Comparison of ENCODE assay signal across 1 cellular context in the genomic region with DNA sequence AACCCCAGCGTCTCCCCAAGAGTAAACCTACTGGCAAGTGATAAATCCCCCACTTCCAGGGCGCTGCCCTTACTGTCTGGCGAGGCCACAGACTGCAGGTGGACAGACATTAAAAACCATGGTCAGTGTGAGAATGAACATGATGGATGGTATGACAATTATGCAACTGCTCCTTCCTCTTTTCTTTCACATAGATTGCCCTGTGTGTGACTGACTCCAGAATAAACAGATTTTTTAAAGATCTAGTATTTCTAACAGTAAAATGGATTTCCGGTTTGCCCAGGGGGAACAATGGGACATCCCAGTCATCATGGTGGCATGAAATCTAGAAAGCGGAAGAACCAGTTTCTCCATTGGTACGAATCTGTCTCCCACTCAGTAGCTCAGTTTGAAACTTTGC.
TF ChIP-seq lines count a peak whose summit lies in the region.

No MANE protein-coding gene starts in this region.

TF ChIP-seq in GM12878, 131 proteins besides CTCF, POLR2A, EP300 and RAD21:
- TF ChIP-seq, protein P1, sequence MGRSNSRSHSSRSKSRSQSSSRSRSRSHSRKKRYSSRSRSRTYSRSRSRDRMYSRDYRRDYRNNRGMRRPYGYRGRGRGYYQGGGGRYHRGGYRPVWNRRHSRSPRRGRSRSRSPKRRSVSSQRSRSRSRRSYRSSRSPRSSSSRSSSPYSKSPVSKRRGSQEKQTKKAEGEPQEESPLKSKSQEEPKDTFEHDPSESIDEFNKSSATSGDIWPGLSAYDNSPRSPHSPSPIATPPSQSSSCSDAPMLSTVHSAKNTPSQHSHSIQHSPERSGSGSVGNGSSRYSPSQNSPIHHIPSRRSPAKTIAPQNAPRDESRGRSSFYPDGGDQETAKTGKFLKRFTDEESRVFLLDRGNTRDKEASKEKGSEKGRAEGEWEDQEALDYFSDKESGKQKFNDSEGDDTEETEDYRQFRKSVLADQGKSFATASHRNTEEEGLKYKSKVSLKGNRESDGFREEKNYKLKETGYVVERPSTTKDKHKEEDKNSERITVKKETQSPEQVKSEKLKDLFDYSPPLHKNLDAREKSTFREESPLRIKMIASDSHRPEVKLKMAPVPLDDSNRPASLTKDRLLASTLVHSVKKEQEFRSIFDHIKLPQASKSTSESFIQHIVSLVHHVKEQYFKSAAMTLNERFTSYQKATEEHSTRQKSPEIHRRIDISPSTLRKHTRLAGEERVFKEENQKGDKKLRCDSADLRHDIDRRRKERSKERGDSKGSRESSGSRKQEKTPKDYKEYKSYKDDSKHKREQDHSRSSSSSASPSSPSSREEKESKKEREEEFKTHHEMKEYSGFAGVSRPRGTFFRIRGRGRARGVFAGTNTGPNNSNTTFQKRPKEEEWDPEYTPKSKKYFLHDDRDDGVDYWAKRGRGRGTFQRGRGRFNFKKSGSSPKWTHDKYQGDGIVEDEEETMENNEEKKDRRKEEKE (IDR thresholded peaks at IDR 0.05), result no peak
- TF ChIP-seq POU2F2 (IDR thresholded peaks at IDR 0.05; ENCODE audit: borderline replicate concordance, low read depth, low read length) (no peak), KLF5 (IDR thresholded peaks at IDR 0.05; ENCODE audit: partially characterized antibody) (no peak), MYC (IDR thresholded peaks at IDR 0.05; ENCODE audit: insufficient read depth, insufficient read length, insufficient replicate concordance, low read length, severe bottlenecking) (no peak), PML (IDR thresholded peaks at IDR 0.05; ENCODE audit: low read length) (no peak), CBX5 (IDR thresholded peaks at IDR 0.05; ENCODE audit: low read depth) (no peak), CEBPB (IDR thresholded peaks at IDR 0.05; ENCODE audit: borderline replicate concordance in 1 of 2, low read depth in 2 of 2, low read length in 2 of 2) (no peak), RBBP5 (conservative IDR thresholded peaks at IDR 0.05) (no peak)
- TF ChIP-seq, protein P2, sequence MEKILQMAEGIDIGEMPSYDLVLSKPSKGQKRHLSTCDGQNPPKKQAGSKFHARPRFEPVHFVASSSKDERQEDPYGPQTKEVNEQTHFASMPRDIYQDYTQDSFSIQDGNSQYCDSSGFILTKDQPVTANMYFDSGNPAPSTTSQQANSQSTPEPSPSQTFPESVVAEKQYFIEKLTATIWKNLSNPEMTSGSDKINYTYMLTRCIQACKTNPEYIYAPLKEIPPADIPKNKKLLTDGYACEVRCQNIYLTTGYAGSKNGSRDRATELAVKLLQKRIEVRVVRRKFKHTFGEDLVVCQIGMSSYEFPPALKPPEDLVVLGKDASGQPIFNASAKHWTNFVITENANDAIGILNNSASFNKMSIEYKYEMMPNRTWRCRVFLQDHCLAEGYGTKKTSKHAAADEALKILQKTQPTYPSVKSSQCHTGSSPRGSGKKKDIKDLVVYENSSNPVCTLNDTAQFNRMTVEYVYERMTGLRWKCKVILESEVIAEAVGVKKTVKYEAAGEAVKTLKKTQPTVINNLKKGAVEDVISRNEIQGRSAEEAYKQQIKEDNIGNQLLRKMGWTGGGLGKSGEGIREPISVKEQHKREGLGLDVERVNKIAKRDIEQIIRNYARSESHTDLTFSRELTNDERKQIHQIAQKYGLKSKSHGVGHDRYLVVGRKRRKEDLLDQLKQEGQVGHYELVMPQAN (conservative IDR thresholded peaks at IDR 0.05), result no peak
- TF ChIP-seq, protein P3, sequence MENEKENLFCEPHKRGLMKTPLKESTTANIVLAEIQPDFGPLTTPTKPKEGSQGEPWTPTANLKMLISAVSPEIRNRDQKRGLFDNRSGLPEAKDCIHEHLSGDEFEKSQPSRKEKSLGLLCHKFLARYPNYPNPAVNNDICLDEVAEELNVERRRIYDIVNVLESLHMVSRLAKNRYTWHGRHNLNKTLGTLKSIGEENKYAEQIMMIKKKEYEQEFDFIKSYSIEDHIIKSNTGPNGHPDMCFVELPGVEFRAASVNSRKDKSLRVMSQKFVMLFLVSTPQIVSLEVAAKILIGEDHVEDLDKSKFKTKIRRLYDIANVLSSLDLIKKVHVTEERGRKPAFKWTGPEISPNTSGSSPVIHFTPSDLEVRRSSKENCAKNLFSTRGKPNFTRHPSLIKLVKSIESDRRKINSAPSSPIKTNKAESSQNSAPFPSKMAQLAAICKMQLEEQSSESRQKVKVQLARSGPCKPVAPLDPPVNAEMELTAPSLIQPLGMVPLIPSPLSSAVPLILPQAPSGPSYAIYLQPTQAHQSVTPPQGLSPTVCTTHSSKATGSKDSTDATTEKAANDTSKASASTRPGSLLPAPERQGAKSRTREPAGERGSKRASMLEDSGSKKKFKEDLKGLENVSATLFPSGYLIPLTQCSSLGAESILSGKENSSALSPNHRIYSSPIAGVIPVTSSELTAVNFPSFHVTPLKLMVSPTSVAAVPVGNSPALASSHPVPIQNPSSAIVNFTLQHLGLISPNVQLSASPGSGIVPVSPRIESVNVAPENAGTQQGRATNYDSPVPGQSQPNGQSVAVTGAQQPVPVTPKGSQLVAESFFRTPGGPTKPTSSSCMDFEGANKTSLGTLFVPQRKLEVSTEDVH (IDR thresholded peaks at IDR 0.05; ENCODE audit: low read depth, partially characterized antibody), result no peak
- TF ChIP-seq, protein P4, sequence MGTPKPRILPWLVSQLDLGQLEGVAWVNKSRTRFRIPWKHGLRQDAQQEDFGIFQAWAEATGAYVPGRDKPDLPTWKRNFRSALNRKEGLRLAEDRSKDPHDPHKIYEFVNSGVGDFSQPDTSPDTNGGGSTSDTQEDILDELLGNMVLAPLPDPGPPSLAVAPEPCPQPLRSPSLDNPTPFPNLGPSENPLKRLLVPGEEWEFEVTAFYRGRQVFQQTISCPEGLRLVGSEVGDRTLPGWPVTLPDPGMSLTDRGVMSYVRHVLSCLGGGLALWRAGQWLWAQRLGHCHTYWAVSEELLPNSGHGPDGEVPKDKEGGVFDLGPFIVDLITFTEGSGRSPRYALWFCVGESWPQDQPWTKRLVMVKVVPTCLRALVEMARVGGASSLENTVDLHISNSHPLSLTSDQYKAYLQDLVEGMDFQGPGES (IDR thresholded peaks at IDR 0.05), result no peak
